Comparison of ENCODE assay signal across 9 cellular contexts in the genomic region with DNA sequence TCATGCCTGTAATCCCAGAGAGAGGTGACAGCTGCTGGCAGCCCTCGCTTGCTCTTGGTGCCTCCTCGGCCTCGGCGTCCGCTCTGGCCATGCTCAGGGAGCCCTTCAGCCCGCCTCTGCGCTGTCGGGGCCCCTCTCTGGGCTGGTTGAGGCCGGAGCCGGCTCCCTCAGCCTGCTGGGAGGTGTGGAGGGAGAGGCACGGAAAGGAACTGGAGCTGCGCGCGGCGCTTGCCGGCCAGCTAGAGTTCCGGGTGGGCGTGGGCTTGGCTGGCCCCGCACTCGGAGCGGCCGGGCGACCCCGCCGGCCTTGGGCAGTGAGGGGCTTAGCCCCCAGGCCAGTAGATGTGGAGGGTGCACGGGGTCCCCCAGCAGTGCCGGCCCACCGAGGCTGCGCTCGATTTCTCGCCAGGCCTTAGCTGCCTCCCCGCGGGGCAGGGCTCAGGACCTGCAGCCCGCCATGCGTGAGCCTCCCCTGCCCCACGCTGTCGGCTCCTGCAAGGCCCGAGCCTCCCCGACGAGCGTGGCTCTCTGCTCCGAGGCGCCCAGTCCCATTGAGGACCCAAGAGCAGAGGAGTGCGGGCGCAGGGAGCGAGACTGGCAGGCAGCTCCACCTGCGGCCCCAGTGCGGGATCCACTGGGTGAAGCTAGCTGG. TPM values are rescaled to one million over a fixed set of nuclear protein-coding genes. Genes with fewer than 3 reads are reported as not detected.
DNase-seq lines count a peak whose midpoint lies in the region; ATAC-seq and TF ChIP-seq lines count a peak whose summit lies in the region.
"Had no signal": no experiment of that assay in that cellular context is flagged by ENCODE, and none has a peak within 500 bp of the region (broad histone marks: within the 10 kb centered on the region; RNA-seq: fewer than 3 reads in every experiment).

No MANE protein-coding gene starts in this region.

- peak overlapping the region; percentile 69 for H3K4me3 Mint-ChIP-seq in progenitor cell of endocrine pancreas (ENCODE audit: low read depth)
- H3K4me3 Mint-ChIP-seq: activated naive CD8-positive, alpha-beta T cell had no signal

- H3K36me3 Mint-ChIP-seq in progenitor cell of endocrine pancreas (ENCODE audit: insufficient read depth), result peaks cover 1% of the 10 kb centered on the region
- H3K36me3 Mint-ChIP-seq: activated naive CD8-positive, alpha-beta T cell had no signal

- H3K27ac ChIP-seq in vagina, result no peak overlapping the region

- H3K9me3 Mint-ChIP-seq in progenitor cell of endocrine pancreas (ENCODE audit: low read depth), result peaks cover 7% of the 10 kb centered on the region

- no peak for TF ChIP-seq POLR2A in vagina (IDR thresholded peaks at IDR 0.05)

- TF ChIP-seq CTCF in GM06990 (IDR thresholded peaks at IDR 0.05; ENCODE audit: insufficient read depth, low read length, poor library complexity, severe bottlenecking) (no peak), fibroblast of the aortic adventitia (IDR thresholded peaks at IDR 0.05; ENCODE audit: insufficient read depth, low read length) (no peak), progenitor cell of endocrine pancreas (IDR thresholded peaks at IDR 0.05; ENCODE audit: unreplicated experiment) (no peak), vagina (IDR thresholded peaks at IDR 0.05) (no peak)

- H3K36me3 ChIP-seq in GM06990 (ENCODE audit: control insufficient read depth, insufficient read depth, low read length), result no peaks in the 10 kb centered on the region
- no peaks in the 10 kb centered on the region for H3K36me3 ChIP-seq in vagina

- H3K4me1 Mint-ChIP-seq in progenitor cell of endocrine pancreas (ENCODE audit: low read depth), result no peaks in the 10 kb centered on the region

- peaks cover 27% of the 10 kb centered on the region for H3K27me3 Mint-ChIP-seq in progenitor cell of endocrine pancreas

- H3K27me3 ChIP-seq in GM06990 (replicated peaks; ENCODE audit: control insufficient read depth, insufficient read depth, low read length) (no peaks in the 10 kb centered on the region), vagina (no peaks in the 10 kb centered on the region)

- H3K4me1 ChIP-seq in vagina, result no peaks in the 10 kb centered on the region

- intact Hi-C loops in vagina (cut with DNase I), result no loop called here

- DNase-seq in GM06990 (ENCODE audit: extremely low read depth, insufficient read length) (peak; percentile 44), NCI-H69 (lab: John Stamatoyannopoulos, UW) (peak; percentile 73), fibroblast of the aortic adventitia (ENCODE audit: low read depth) (no peak), progenitor cell of endocrine pancreas (ENCODE audit: low spot score, unreplicated experiment) (peak; percentile 41), vagina (ENCODE audit: extremely low spot score in 2 of 2) (no peak), SHP77 treated with DMSO at 0.1 percent for 48 hours (lab: John Stamatoyannopoulos, UW) (no peak)
- no peak for DNase-seq in stimulated activated CD4-positive, alpha-beta T cell treated with anti-CD3 and anti-CD28 coated beads, Interleukin-2, amount 100 ng/mL, for 48 hours

- no peaks in the 10 kb centered on the region for H3K9me3 ChIP-seq in vagina

- no peak overlapping the region for H3K27ac Mint-ChIP-seq in progenitor cell of endocrine pancreas
- H3K27ac Mint-ChIP-seq: activated naive CD8-positive, alpha-beta T cell had no signal

- H3K4me3 ChIP-seq in GM06990 (replicated peaks; ENCODE audit: low read depth, low read length), result no peak overlapping the region
- H3K4me3 ChIP-seq in fibroblast of the aortic adventitia (ENCODE audit: low read depth, low read length), result peak overlapping the region; percentile 39
- H3K4me3 ChIP-seq in vagina, result peak overlapping the region in 1 of 2 donors; percentile 35

- no peak for ATAC-seq in HG03520 (IDR thresholded peaks at IDR 0.05; ENCODE audit: unreplicated experiment)

RNA-seq across cellular contexts. Expression of gene C6orf52, which starts 34.6 kb away (rescaled TPM):
- total RNA-seq in fibroblast of the aortic adventitia (ENCODE audit: low replicate concordance) (0.27 TPM in 1 of 2 replicates, not detected in the other), progenitor cell of endocrine pancreas (3.5 and 4.8 TPM in 2 replicates), vagina (not detected)

RNA-seq across cellular contexts. Expression of gene PAK1IP1, which starts 34.9 kb away (rescaled TPM):
- total RNA-seq in fibroblast of the aortic adventitia (ENCODE audit: low replicate concordance) (28.0 and 30.1 TPM in 2 replicates), progenitor cell of endocrine pancreas (12.9 and 14.1 TPM in 2 replicates), vagina (8.8 TPM)

Comparison
In these comparisons a context has a peak if more than half of its experiments do, and no peak if none do; other contexts are left out.
1. DNase-seq: peak in GM06990 (single experiment), NCI-H69 (single experiment) and progenitor cell of endocrine pancreas (single experiment); none in fibroblast of the aortic adventitia (single experiment), stimulated activated CD4-positive, alpha-beta T cell treated with anti-CD3 and anti-CD28 coated beads, Interleukin-2, amount 100 ng/mL, for 48 hours (0 of 2), vagina (0 of 2) and SHP77 treated with DMSO at 0.1 percent for 48 hours (single experiment).